Comparison of ENCODE assay signal across 7 cellular contexts in genomic region chr1:163321311-163322305, GRCh38. TPM values are rescaled to one million over a fixed set of nuclear protein-coding genes. Genes with fewer than 3 reads are reported as not detected.
DNase-seq lines count a peak whose midpoint lies in the region; ATAC-seq and TF ChIP-seq lines count a peak whose summit lies in the region.

Gene NUF2, plus strand, starts transcription at chr1:163321954. Its CDS starts 4,098 bp downstream, at chr1:163326052.

- H3K36me3 ChIP-seq in hepatocyte (replicated peaks; ENCODE audit: insufficient read depth, low read depth), result no peaks in the 10 kb centered on the region

- H3K27me3 ChIP-seq in hepatocyte, result no peaks in the 10 kb centered on the region

- no peaks in the 10 kb centered on the region for H3K9me3 ChIP-seq in hepatocyte (ENCODE audit: low read depth)

- peaks cover 18% of the 10 kb centered on the region for H3K79me2 ChIP-seq in hepatocyte

- TF ChIP-seq CTCF in hepatocyte (IDR thresholded peaks at IDR 0.05; ENCODE audit: poor library complexity), result no peak

- DNase-seq in NCI-H2081 (lab: John Stamatoyannopoulos, UW), result peak; percentile 100
- peak; percentile 96 for DNase-seq in T1000 (lab: John Stamatoyannopoulos, UW)
- DNase-seq in astrocyte of the hippocampus (ENCODE audit: low read depth, low spot score), result peak; percentile 99
- DNase-seq in hepatocyte (ENCODE audit: low spot score), result peak; percentile 98
- peak; percentile 94 for DNase-seq in renal cortical epithelial cell (ENCODE audit: low read depth)

- peak within 1 kb of the TSS; percentile 86 for H3K27ac ChIP-seq in hepatocyte

- under 1% methylated on average over 58 of the region's 58 CpGs for WGBS in hepatocyte (ENCODE audit: low lambda C conversion rate, missing lambda C conversion rate)

- ATAC-seq in GM18508 (IDR thresholded peaks at IDR 0.05; ENCODE audit: insufficient read depth, unreplicated experiment) (peak; percentile 94), HG03025 (IDR thresholded peaks at IDR 0.05; ENCODE audit: low FRiP score, unreplicated experiment) (peak; percentile 95)

- peak within 1 kb of the TSS; percentile 98 for H2AFZ ChIP-seq in hepatocyte

- H3K4me3 ChIP-seq in hepatocyte, result peak within 1 kb of the TSS; percentile 69

- no peaks in the 10 kb centered on the region for H3K9me2 ChIP-seq in hepatocyte (replicated peaks; ENCODE audit: insufficient read depth)

- H3K4me2 ChIP-seq in hepatocyte, result peak within 1 kb of the TSS; percentile 87

- H3K4me1 ChIP-seq in hepatocyte (ENCODE audit: insufficient read depth), result peaks cover 3% of the 10 kb centered on the region

- no peaks in the 10 kb centered on the region for H4K20me1 ChIP-seq in hepatocyte (ENCODE audit: insufficient read depth, poor library complexity, severe bottlenecking)

RNA-seq across cellular contexts. Expression of gene NUF2, which starts in this region (rescaled TPM):
- total RNA-seq in hepatocyte, result 4.4 and 7.0 TPM in 2 replicates
- polyA plus RNA-seq in hepatocyte, result 2.6 and 7.8 TPM in 2 replicates
- 0.30 and 12.9 TPM in 2 replicates for total RNA-seq in renal cortical epithelial cell

Comparison
In these comparisons a context has a peak if more than half of its experiments do, and no peak if none do; other contexts are left out.
1. Peak in every context shown above with its lines: DNase-seq, ATAC-seq, H3K4me3 ChIP-seq and H3K27ac ChIP-seq.